9 cellular contexts compared by ENCODE assay signal in the genomic region with DNA sequence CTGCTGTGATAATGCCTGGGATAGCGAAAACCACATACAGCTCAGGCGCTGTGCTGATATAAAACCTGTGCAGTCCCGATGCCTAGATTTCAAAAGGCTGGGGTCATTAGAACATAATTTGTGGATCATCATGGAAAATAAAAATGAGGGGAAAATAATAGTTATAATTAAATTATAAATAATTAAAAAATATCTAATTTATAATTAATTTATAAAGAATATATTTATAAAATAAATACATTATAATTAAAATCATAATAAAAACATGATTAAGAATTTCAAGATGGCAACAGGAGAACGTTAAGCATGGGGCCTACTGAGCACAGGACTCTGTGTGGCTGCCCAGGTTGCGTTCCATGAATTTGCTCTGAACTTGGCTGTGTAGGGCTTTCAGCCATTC.
"Had no signal": no experiment of that assay in that cellular context is flagged by ENCODE, and none has a peak within 500 bp of the region (broad histone marks: within the 10 kb centered on the region; RNA-seq: fewer than 3 reads in every experiment).

No MANE protein-coding gene starts in this region.

- FAIRE-seq: HepG2, K562 had no signal

- H2AFZ ChIP-seq: GM23248 had no signal

- H3K9me3 ChIP-seq: HAP-1 had no signal

- H3K4me3 Mint-ChIP-seq: HFFc6 had no signal

- ATAC-seq: HCT116, HepG2, K562 had no signal

- DNase-seq: GM23248, GOT3, H7, HFFc6 had no signal

- H3K9ac ChIP-seq: GM23248 had no signal

- H3K4me1 ChIP-seq: HAP-1 had no signal

- H3K36me3 ChIP-seq: HAP-1 had no signal

- H3K27ac Mint-ChIP-seq: HFFc6 had no signal

- H3K27ac ChIP-seq: GM23248, HL-60 had no signal

- H3K4me3 ChIP-seq: GM23248, HAP-1, K562 had no signal

- H3K9me3 Mint-ChIP-seq: HFFc6 had no signal
